In the genomic region with DNA sequence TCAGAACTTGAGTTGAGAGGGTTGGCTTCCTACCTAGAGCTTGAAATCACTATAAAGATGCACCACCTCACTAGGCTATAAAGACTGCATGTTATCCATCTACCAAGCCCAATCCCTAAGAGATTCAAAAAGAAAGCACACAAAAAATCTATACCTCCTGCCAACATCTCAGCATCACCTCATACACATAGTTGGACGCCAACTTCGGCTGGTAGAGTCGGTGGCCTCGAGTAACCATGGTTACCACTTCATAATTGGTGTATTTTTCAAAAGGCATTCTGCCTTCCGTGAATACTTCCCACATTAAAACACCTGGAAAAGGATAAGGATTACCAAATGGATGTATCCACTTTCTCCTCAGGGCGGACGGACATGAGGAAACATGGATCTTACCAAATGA, we compare ENCODE assay signal across 2 cellular contexts.
TF ChIP-seq lines count a peak whose summit lies in the region.

No MANE protein-coding gene starts in this region.

TF ChIP-seq in HepG2, 621 proteins besides CTCF, POLR2A, EP300 and RAD21:
- TF ChIP-seq YEATS4 (CRISPR knock-in tag; IDR thresholded peaks at IDR 0.05; ENCODE audit: borderline replicate concordance) (no peak), RFX1 (IDR thresholded peaks at IDR 0.05) (peak; percentile 12; the same call in 1 of the 2 replicates)
TF ChIP-seq in HepG2: peak in this region for 1.

TF ChIP-seq in K562, 482 proteins besides CTCF, POLR2A, EP300 and RAD21:
- TF ChIP-seq RFX1 (IDR thresholded peaks at IDR 0.05) (peak; percentile 77), ZNF253 (CRISPR knock-in tag; conservative IDR thresholded peaks at IDR 0.05) (no peak)
